ENCODE assay signal across 3 cellular contexts in the genomic region with DNA sequence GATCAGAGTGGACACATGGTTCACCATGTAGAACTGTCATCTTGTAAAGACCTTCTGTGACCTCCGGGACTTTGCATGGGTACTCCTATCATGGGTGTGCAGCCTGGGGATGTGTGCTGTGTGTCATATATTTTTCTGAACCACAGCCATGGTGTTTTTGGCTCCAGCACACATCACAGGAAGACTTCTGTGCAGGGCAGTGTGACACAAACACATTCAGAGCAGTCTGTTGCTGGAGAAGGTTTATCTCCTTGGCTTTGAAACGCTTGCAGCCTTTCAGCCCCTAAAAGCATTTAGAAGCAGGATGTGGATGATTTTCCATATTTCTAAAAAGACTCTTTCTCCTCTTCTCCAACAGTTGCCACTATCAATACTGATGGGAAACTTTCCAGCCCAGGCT.
"Had no signal": no experiment of that assay in that cellular context is flagged by ENCODE, and none has a peak within 500 bp of the region (broad histone marks: within the 10 kb centered on the region; RNA-seq: fewer than 3 reads in every experiment).

No MANE protein-coding gene starts in this region.

- DNase-seq: HCEC 1CT had no signal

- ATAC-seq: HepG2 had no signal

- H3K27ac ChIP-seq: HL-60 had no signal
